Comparison of ENCODE assay signal across 32 cellular contexts in the genomic region with DNA sequence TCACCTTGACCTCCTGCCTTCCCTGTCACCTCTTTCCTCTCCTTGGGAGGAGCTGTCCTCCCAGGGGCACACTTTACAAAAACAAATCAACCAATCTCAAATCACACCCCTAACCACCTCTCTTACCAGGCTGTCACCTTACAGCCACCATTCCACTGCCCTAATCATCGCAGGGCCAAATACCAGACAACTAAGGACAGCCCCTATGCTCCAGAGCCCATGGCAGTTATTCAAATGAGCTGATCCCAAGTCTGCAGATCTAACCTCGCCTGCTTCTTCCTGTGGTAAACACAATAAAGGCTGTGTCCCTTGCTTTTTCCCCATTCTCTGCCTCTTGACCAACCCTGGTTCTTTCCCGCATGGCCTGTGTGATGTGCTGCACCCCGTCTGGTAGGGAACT.
"Had no signal": no experiment of that assay in that cellular context is flagged by ENCODE, and none has a peak within 500 bp of the region (broad histone marks: within the 10 kb centered on the region; RNA-seq: fewer than 3 reads in every experiment).

No MANE protein-coding gene starts in this region.

- H3K36me3 ChIP-seq: adrenal gland, breast epithelium, Peyer's patch, WERI-Rb-1 had no signal

- DNase-seq: activated CD4-positive, alpha-beta memory T cell treated with anti-CD3 and anti-CD28 coated beads for 36 hours; activated CD4-positive, alpha-beta T cell treated with anti-CD3 and anti-CD28 coated beads, Interleukin-2, amount 10 ng/mL, durations not matched to agents 24 days and 14 days; activated CD8-positive, alpha-beta memory T cell treated with anti-CD3 and anti-CD28 coated beads, Interleukin-2, amount 50 U/mL, for 4 hours; activated gamma-delta T cell treated with Interleukin-2 at 50 U/mL for 16 hours; activated naive CD4-positive, alpha-beta T cell treated with anti-CD3 and anti-CD28 coated beads for 36 hours; activated T-cell treated with anti-CD3 and anti-CD28 coated beads for 4 hours; activated T-cell treated with anti-CD3 and anti-CD28 coated beads, Interleukin-2, amount 50 U/mL, for 4 hours; adrenal gland; body of pancreas; MM.1S; MV-4-11; NCI-H1092; NCI-H1436 treated with DMSO at 0.1 percent for 48 hours; NCI-H1694 treated with DMSO at 0.1 percent for 48 hours; NCI-H2029; NCI-H510A; NCI-H526; NCI-H748 treated with DMSO at 0.1 percent for 48 hours; NK-92 treated with Interleukin-12 subunit alpha and Interleukin-12 subunit beta, amount 100 ng/mL, for 24 hours; PC-3; Peyer's patch; RPMI8226; SHP77 treated with DMSO at 0.1 percent for 48 hours; T-helper 1 cell; T-helper 2 cell; T-helper 9 cell; WERI-Rb-1 had no signal

- H3K27me3 ChIP-seq: adrenal gland, body of pancreas, breast epithelium, Peyer's patch had no signal

- H3K4me1 ChIP-seq: adrenal gland, body of pancreas, breast epithelium, Peyer's patch had no signal

- FAIRE-seq: astrocyte had no signal

- ATAC-seq: activated naive CD4-positive, alpha-beta T cell treated with anti-CD3 and anti-CD28 coated beads, Interleukin-2, amount 50 U/mL, for 72 hours; activated T-cell treated with anti-CD3 and anti-CD28 coated beads, Interleukin-2, amount 50 U/mL, for 4 hours; body of pancreas; PC-3; SK-N-SH treated with all-trans-retinoic acid at 6 μM for 48 hours had no signal

- H3K9me3 ChIP-seq: adrenal gland, body of pancreas, breast epithelium, Peyer's patch had no signal

- H3K27ac ChIP-seq: adrenal gland, body of pancreas, breast epithelium, KMS-11, Peyer's patch, WERI-Rb-1 had no signal

- H3K9ac ChIP-seq: KMS-11 had no signal

- H3K4me2 ChIP-seq: KMS-11 had no signal

- H3K4me3 ChIP-seq: adrenal gland, body of pancreas, breast epithelium, Peyer's patch had no signal
